24 cellular contexts compared by ENCODE assay signal in genomic region chr13:53839461-53839860, GRCh38.
"Had no signal": no experiment of that assay in that cellular context is flagged by ENCODE, and none has a peak within 500 bp of the region (broad histone marks: within the 10 kb centered on the region; RNA-seq: fewer than 3 reads in every experiment).

No MANE protein-coding gene starts in this region.

- H3K36me3 Mint-ChIP-seq: stimulated activated effector memory CD8-positive, alpha-beta T cell treated with anti-CD3 and anti-CD28 coated beads, Interleukin-12 subunit alpha, Interleukin-12 subunit beta, amount 100 ng/mL, for 72 hours; stimulated activated memory B cell treated with anti-CD40 and anti-IgM and Interleukin-4, amounts not matched to agents 10 μg/mL and 1 μg/mL and 100 μg/mL, for 72 hours; stimulated activated naive B cell treated with anti-CD40 and anti-IgM and Interleukin-4, amounts not matched to agents 10 μg/mL and 1 μg/mL and 100 μg/mL, for 72 hours; type B pancreatic cell had no signal

- H3K4me3 Mint-ChIP-seq: stimulated activated effector memory CD8-positive, alpha-beta T cell treated with anti-CD3 and anti-CD28 coated beads, Interleukin-12 subunit alpha, Interleukin-12 subunit beta, amount 100 ng/mL, for 72 hours; stimulated activated memory B cell treated with anti-CD40 and anti-IgM and Interleukin-4, amounts not matched to agents 10 μg/mL and 1 μg/mL and 100 μg/mL, for 72 hours; stimulated activated naive B cell treated with anti-CD40 and anti-IgM and Interleukin-4, amounts not matched to agents 10 μg/mL and 1 μg/mL and 100 μg/mL, for 72 hours; stimulated activated naive CD8-positive, alpha-beta T cell treated with anti-CD3 and anti-CD28 coated beads, Interleukin-15, amount 100 ng/mL, for 72 hours; stimulated activated naive CD8-positive, alpha-beta T cell treated with anti-CD3 and anti-CD28 coated beads, Interleukin-15, Interleukin-2, amounts not matched to agents 100 ng/mL and 50 ng/mL, for 24 hours; type B pancreatic cell had no signal

- H3K9me3 Mint-ChIP-seq: type B pancreatic cell had no signal

- DNase-seq: stimulated activated CD4-positive, alpha-beta T cell treated with anti-CD3 and anti-CD28 coated beads, Interleukin-2, amount 100 ng/mL, for 48 hours; stimulated activated CD4-positive, alpha-beta T cell treated with anti-CD3 and anti-CD28 coated beads, Interleukin-4, amount 100 ng/mL, for 1 hour; stimulated activated CD4-positive, alpha-beta T cell treated with anti-CD3 and anti-CD28 coated beads, Interleukin-4, amount 100 ng/mL, for 24 hours; stimulated activated CD4-positive, alpha-beta T cell treated with anti-CD3 and anti-CD28 coated beads, Interleukin-4, amount 100 ng/mL, for 4 hours; stimulated activated CD8-positive, alpha-beta memory T cell treated with anti-CD3 and anti-CD28 coated beads, Interleukin-4, amount 100 ng/mL, for 48 hours; stimulated activated naive B cell treated with anti-CD40 and anti-IgM and Interleukin-4, amounts not matched to agents 10 μg/mL and 1 μg/mL and 100 μg/mL, for 72 hours; stimulated activated naive CD4-positive, alpha-beta T cell; stimulated activated naive CD4-positive, alpha-beta T cell treated with Interleukin-2 at 50 U/mL for 16 hours; stimulated activated naive CD8-positive, alpha-beta T cell treated with anti-CD3 and anti-CD28 coated beads, Interleukin-15, amount 100 ng/mL, for 72 hours; stimulated activated naive CD8-positive, alpha-beta T cell treated with anti-CD3 and anti-CD28 coated beads, Interleukin-15, Interleukin-2, amounts not matched to agents 100 U/mL and 50 U/mL, for 24 hours; stomach; substantia nigra; testis; thyroid gland; tibial artery; transverse colon; trophoblast cell; upper lobe of left lung; upper lobe of right lung; uterus had no signal

- H3K27ac Mint-ChIP-seq: stimulated activated effector memory CD8-positive, alpha-beta T cell treated with anti-CD3 and anti-CD28 coated beads, Interleukin-12 subunit alpha, Interleukin-12 subunit beta, amount 100 ng/mL, for 72 hours; stimulated activated memory B cell treated with anti-CD40 and anti-IgM and Interleukin-4, amounts not matched to agents 10 μg/mL and 1 μg/mL and 100 μg/mL, for 72 hours; stimulated activated naive B cell treated with anti-CD40 and anti-IgM and Interleukin-4, amounts not matched to agents 10 μg/mL and 1 μg/mL and 100 μg/mL, for 72 hours; stimulated activated naive CD8-positive, alpha-beta T cell treated with anti-CD3 and anti-CD28 coated beads, Interleukin-15, amount 100 ng/mL, for 72 hours; stimulated activated naive CD8-positive, alpha-beta T cell treated with anti-CD3 and anti-CD28 coated beads, Interleukin-15, Interleukin-2, amounts not matched to agents 100 ng/mL and 50 ng/mL, for 24 hours; type B pancreatic cell had no signal

- ATAC-seq: stimulated activated effector memory CD8-positive, alpha-beta T cell treated with anti-CD3 and anti-CD28 coated beads, Interleukin-12 subunit alpha, Interleukin-12 subunit beta, amount 100 ng/mL, for 72 hours; stimulated activated memory B cell treated with anti-CD40 and anti-IgM and Interleukin-4, amounts not matched to agents 10 μg/mL and 1 μg/mL and 100 μg/mL, for 72 hours; stimulated activated naive B cell treated with anti-CD40 and anti-IgM and Interleukin-4, amounts not matched to agents 10 μg/mL and 1 μg/mL and 100 μg/mL, for 72 hours; stimulated activated naive CD8-positive, alpha-beta T cell treated with anti-CD3 and anti-CD28 coated beads, Interleukin-15, amount 100 ng/mL, for 72 hours; stimulated activated naive CD8-positive, alpha-beta T cell treated with anti-CD3 and anti-CD28 coated beads, Interleukin-15, Interleukin-2, amounts not matched to agents 100 U/mL and 50 U/mL, for 24 hours; upper lobe of right lung had no signal

- H3K4me1 Mint-ChIP-seq: stimulated activated effector memory CD8-positive, alpha-beta T cell treated with anti-CD3 and anti-CD28 coated beads, Interleukin-12 subunit alpha, Interleukin-12 subunit beta, amount 100 ng/mL, for 72 hours; stimulated activated memory B cell treated with anti-CD40 and anti-IgM and Interleukin-4, amounts not matched to agents 10 μg/mL and 1 μg/mL and 100 μg/mL, for 72 hours; stimulated activated naive B cell treated with anti-CD40 and anti-IgM and Interleukin-4, amounts not matched to agents 10 μg/mL and 1 μg/mL and 100 μg/mL, for 72 hours; stimulated activated naive CD8-positive, alpha-beta T cell treated with anti-CD3 and anti-CD28 coated beads, Interleukin-15, amount 100 ng/mL, for 72 hours had no signal

- H3K27me3 Mint-ChIP-seq: stimulated activated memory B cell treated with anti-CD40 and anti-IgM and Interleukin-4, amounts not matched to agents 10 μg/mL and 1 μg/mL and 100 μg/mL, for 72 hours; stimulated activated naive B cell treated with anti-CD40 and anti-IgM and Interleukin-4, amounts not matched to agents 10 μg/mL and 1 μg/mL and 100 μg/mL, for 72 hours; stimulated activated naive CD8-positive, alpha-beta T cell treated with anti-CD3 and anti-CD28 coated beads, Interleukin-15, amount 100 ng/mL, for 72 hours; stimulated activated naive CD8-positive, alpha-beta T cell treated with anti-CD3 and anti-CD28 coated beads, Interleukin-15, Interleukin-2, amounts not matched to agents 100 ng/mL and 50 ng/mL, for 24 hours; type B pancreatic cell had no signal
